In genomic region chr20:50850721-50851286, GRCh38 we compare ENCODE assay signal across 1 cellular context.
TF ChIP-seq lines count a peak whose summit lies in the region.

No MANE protein-coding gene starts in this region.

TF ChIP-seq in A549, 52 proteins besides CTCF, POLR2A, EP300 and RAD21 (continued from another document):
- TF ChIP-seq E2F6 (IDR thresholded peaks at IDR 0.05; ENCODE audit: borderline replicate concordance, low read depth) (no peak), RARB (CRISPR knock-in tag; IDR thresholded peaks at IDR 0.05) (no peak)
